8 cellular contexts compared by ENCODE assay signal in genomic region chr1:204941415-204942338, GRCh38.
DNase-seq lines count a peak whose midpoint lies in the region; ATAC-seq, FAIRE-seq and TF ChIP-seq lines count a peak whose summit lies in the region.

No MANE protein-coding gene starts in this region.

- H3K27ac ChIP-seq in Karpas-422 (ENCODE audit: low read length) (no peak overlapping the region), right atrium auricular region (no peak overlapping the region)

- TF ChIP-seq CTCF in right atrium auricular region (IDR thresholded peaks at IDR 0.05) (peak; percentile 84 to 97), retinal pigment epithelial cell (conservative IDR thresholded peaks at IDR 0.05; ENCODE audit: low read depth, low read length) (peak; percentile 99)

- no peaks in the 10 kb centered on the region for H3K9me3 ChIP-seq in Karpas-422 (ENCODE audit: low read length)
- H3K9me3 ChIP-seq in right atrium auricular region, result no peaks in the 10 kb centered on the region

- H3K9me2 ChIP-seq in Karpas-422 (replicated peaks; ENCODE audit: insufficient read depth, low read length), result no peaks in the 10 kb centered on the region

- H3K4me2 ChIP-seq in Karpas-422 (ENCODE audit: low read depth, low read length, poor library complexity, severe bottlenecking), result no peak overlapping the region

- H3K4me3 ChIP-seq in Karpas-422 (ENCODE audit: low read length) (no peak overlapping the region), right atrium auricular region (no peak overlapping the region), retinal pigment epithelial cell (ENCODE audit: low read length) (no peak overlapping the region)

- 0 out of 2 replicates have a peak overlapping the region, but pooled peaks have one; percentile 14 for H3K9ac ChIP-seq in Karpas-422 (ENCODE audit: low read length)

- peaks cover 26% of the 10 kb centered on the region for H3K4me1 ChIP-seq in Karpas-422 (ENCODE audit: low read length)
- peaks cover 0 to 15% of the 10 kb centered on the region in 2 donors for H3K4me1 ChIP-seq in right atrium auricular region

- no peak overlapping the region for H2AFZ ChIP-seq in Karpas-422 (ENCODE audit: low read length)

- no peaks in the 10 kb centered on the region for H4K20me1 ChIP-seq in Karpas-422 (ENCODE audit: insufficient read depth, low read depth, low read length)

- H3K27me3 ChIP-seq in Karpas-422 (ENCODE audit: low read length), result no peaks in the 10 kb centered on the region
- H3K27me3 ChIP-seq in right atrium auricular region, result no peaks in the 10 kb centered on the region

- H3K36me3 ChIP-seq in Karpas-422 (ENCODE audit: insufficient read depth, low read length) (no peaks in the 10 kb centered on the region), right atrium auricular region (no peaks in the 10 kb centered on the region)

- no peak for ATAC-seq in GM21529 (IDR thresholded peaks at IDR 0.05; ENCODE audit: unreplicated experiment)
- ATAC-seq in GM19035 (IDR thresholded peaks at IDR 0.05; ENCODE audit: unreplicated experiment), result no peak

- DNase-seq in Daoy (ENCODE audit: low read depth), result peak; percentile 69
- DNase-seq in Karpas-422, result peak; percentile 89
- DNase-seq in RCC 7860 (ENCODE audit: low spot score), result peak; percentile 8
- DNase-seq in amygdala (lab: John Stamatoyannopoulos, UW), result peak in 40 of 56 donors; percentile 16 to 81 (median 50)
- DNase-seq in right atrium auricular region (ENCODE audit: low spot score), result peak; percentile 72
- peak; percentile 8 for DNase-seq in retinal pigment epithelial cell (ENCODE audit: low read depth)

- no peak for FAIRE-seq in RCC 7860 (lab: Jason Lieb, UNC)

- no peaks in the 10 kb centered on the region for H3K79me2 ChIP-seq in Karpas-422 (ENCODE audit: low read length)

Comparison
In these comparisons a context has a peak if more than half of its experiments do, and no peak if none do; other contexts are left out.
1. DNase-seq: peak in every context shown above with its lines; median percentile 89 in Karpas-422; 72 in right atrium auricular region; 69 in Daoy; 50 in amygdala; 8 in RCC 7860; 8 in retinal pigment epithelial cell.